ENCODE assay signal across 24 cellular contexts in the genomic region with DNA sequence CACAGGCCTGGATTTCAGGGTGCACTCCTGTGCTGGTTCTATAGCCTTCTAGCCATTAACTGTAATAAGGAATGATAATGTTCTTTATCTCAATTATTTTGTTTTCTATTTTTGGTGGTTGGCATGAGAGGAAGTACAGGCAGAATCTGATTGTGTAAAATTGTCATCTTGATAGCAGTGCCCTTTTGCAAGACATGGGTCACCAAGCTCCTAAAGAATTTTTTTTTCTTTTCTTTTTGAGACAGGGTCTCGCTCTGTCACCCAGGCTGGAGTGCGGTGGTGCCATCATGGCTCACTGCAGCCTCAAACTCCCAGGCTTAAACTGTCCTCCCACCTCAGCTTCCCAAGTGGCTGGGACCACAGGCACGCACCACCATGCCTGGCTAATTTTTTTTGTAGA.
"Had no signal": no experiment of that assay in that cellular context is flagged by ENCODE, and none has a peak within 500 bp of the region (broad histone marks: within the 10 kb centered on the region; RNA-seq: fewer than 3 reads in every experiment).

No MANE protein-coding gene starts in this region.

- H3K4me3 ChIP-seq: gastrocnemius medialis, left lung, neural progenitor cell, right lobe of liver, suprapubic skin, transverse colon, vagina had no signal

- ATAC-seq: esophagus mucosa; left cardiac atrium; left lung; naive thymus-derived CD4-positive, alpha-beta T cell; right lobe of liver; stimulated activated naive CD8-positive, alpha-beta T cell treated with anti-CD3 and anti-CD28 coated beads, Interleukin-15, amount 100 ng/mL, for 72 hours had no signal

- H3K27me3 Mint-ChIP-seq: naive thymus-derived CD4-positive, alpha-beta T cell; progenitor cell of endocrine pancreas had no signal

- DNase-seq: cortex of kidney; effector CD4-positive, alpha-beta T cell; foreskin fibroblast; head of caudate nucleus; left cardiac atrium; left lung; mesenchymal stem cell; midbrain; naive thymus-derived CD4-positive, alpha-beta T cell; right lobe of liver; stimulated activated CD4-positive, alpha-beta T cell treated with anti-CD3 and anti-CD28 coated beads, Interleukin-15, amount 100 ng/mL, for 24 hours; stimulated activated CD4-positive, alpha-beta T cell treated with anti-CD3 and anti-CD28 coated beads, Interleukin-2, amount 100 ng/mL, for 48 hours; stimulated activated naive CD4-positive, alpha-beta T cell; stimulated activated naive CD8-positive, alpha-beta T cell treated with anti-CD3 and anti-CD28 coated beads, Interleukin-15, amount 100 ng/mL, for 72 hours; transverse colon had no signal

- H3K36me3 Mint-ChIP-seq: naive thymus-derived CD4-positive, alpha-beta T cell; neural progenitor cell had no signal

- H3K9me3 ChIP-seq: gastrocnemius medialis, left lung, right lobe of liver, suprapubic skin, transverse colon, vagina had no signal

- H2AFZ ChIP-seq: neural progenitor cell, parathyroid adenoma had no signal

- H3K4me1 ChIP-seq: vagina had no signal

- H3K27me3 ChIP-seq: gastrocnemius medialis, left lung, neural progenitor cell, right lobe of liver, suprapubic skin, transverse colon, vagina had no signal

- H3K9me3 Mint-ChIP-seq: naive thymus-derived CD4-positive, alpha-beta T cell; nephron; neural progenitor cell; stimulated activated naive CD8-positive, alpha-beta T cell treated with anti-CD3 and anti-CD28 coated beads, Interleukin-15, amount 100 ng/mL, for 72 hours had no signal

- H3K27ac ChIP-seq: epithelial cell of prostate, left lung, neural progenitor cell, parathyroid adenoma, right lobe of liver, suprapubic skin, transverse colon, vagina had no signal

- H3K4me3 Mint-ChIP-seq: naive thymus-derived CD4-positive, alpha-beta T cell; nephron; neural progenitor cell; stimulated activated naive CD8-positive, alpha-beta T cell treated with anti-CD3 and anti-CD28 coated beads, Interleukin-15, amount 100 ng/mL, for 72 hours had no signal

- H3K9ac ChIP-seq: neural progenitor cell, parathyroid adenoma had no signal

- H3K27ac Mint-ChIP-seq: naive thymus-derived CD4-positive, alpha-beta T cell; nephron; neural progenitor cell; progenitor cell of endocrine pancreas; stimulated activated naive CD8-positive, alpha-beta T cell treated with anti-CD3 and anti-CD28 coated beads, Interleukin-15, amount 100 ng/mL, for 72 hours had no signal

- H3K36me3 ChIP-seq: gastrocnemius medialis, left lung, neural progenitor cell, right lobe of liver, suprapubic skin, transverse colon, vagina had no signal

- H3K79me2 ChIP-seq: parathyroid adenoma had no signal

- H3K4me2 ChIP-seq: neural progenitor cell had no signal
